Comparison of ENCODE assay signal across 8 cellular contexts in the genomic region with DNA sequence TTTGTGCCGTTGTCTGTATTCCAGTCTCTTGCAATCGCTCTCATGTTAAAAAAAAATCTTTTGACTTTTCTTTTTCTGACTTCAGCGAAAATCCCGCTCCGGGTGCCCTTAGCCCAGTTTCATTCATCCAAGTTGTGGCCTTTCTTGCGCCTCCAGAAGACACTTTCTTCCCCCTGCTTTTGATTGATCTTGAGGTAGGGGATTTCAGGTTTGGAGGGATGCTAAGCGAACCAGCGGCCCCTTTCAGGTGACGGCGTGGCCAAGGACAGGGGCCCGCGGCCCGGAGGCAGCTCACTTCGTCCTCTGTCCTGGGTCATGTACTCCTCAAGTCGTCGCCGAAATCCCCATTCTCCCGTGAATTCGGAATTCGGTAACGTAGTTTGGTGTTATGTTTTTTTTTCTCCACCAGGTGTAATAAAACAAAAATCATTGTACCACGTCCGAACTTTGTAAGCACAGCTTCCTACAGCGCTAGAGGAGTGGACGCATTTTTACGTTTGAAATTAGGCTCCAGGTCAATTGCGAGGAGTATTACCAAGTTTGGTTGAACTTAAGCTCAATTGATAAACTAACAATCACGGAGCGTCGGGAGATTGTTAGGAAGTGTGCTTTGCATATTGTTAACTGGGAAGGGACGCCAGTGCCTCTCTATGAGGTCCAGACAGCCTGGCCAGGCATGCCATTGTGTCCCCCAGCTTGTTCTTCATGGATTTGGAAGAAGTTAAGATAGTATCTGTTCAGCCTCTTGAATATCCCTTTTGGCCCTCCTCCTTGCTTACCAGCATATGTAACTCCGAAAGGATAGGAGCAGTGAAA. TPM values are rescaled to one million over a fixed set of nuclear protein-coding genes. Genes with fewer than 3 reads are reported as not detected.
A peak's percentile ranks its signal among the peaks of the same experiment; 100 is the strongest.
DNase-seq lines count a peak whose midpoint lies in the region; ATAC-seq and TF ChIP-seq lines count a peak whose summit lies in the region.

No MANE protein-coding gene starts in this region.

- H3K4me3 Mint-ChIP-seq in activated B cell treated with CpG ODN at 0.5 μM for 24 hours, result peak overlapping the region; percentile 92

- no peaks in the 10 kb centered on the region for H3K9me3 ChIP-seq in psoas muscle

- no peak for TF ChIP-seq CTCF in activated B cell treated with CpG ODN at 0.5 μM for 24 hours (IDR thresholded peaks at IDR 0.05)
- no peak for TF ChIP-seq CTCF in foreskin fibroblast (IDR thresholded peaks at IDR 0.05; ENCODE audit: low read depth, low read length)
- no peak for TF ChIP-seq CTCF in psoas muscle (IDR thresholded peaks at IDR 0.05)

- H3K27me3 ChIP-seq in psoas muscle (ENCODE audit: insufficient read depth in 3 of 3, low read length in 2 of 3), result no peaks in the 10 kb centered on the region

- 20 to 29% (median 25%) methylated on average over 32 of the region's 32 CpGs for WGBS in psoas muscle, 3 donors

- no peaks in the 10 kb centered on the region for H3K27me3 Mint-ChIP-seq in activated B cell treated with CpG ODN at 0.5 μM for 24 hours

- H3K4me3 ChIP-seq in foreskin fibroblast (ENCODE audit: low read depth in 1 of 2, low read length in 2 of 2), result peak overlapping the region; percentile 78 to 80
- peak overlapping the region; percentile 83 for H3K4me3 ChIP-seq in psoas muscle

- H3K4me1 ChIP-seq in psoas muscle, result peaks cover 51% of the 10 kb centered on the region

- H3K4me1 Mint-ChIP-seq in activated B cell treated with CpG ODN at 0.5 μM for 24 hours, result peaks cover 53% of the 10 kb centered on the region

- CTCF ChIA-PET in activated B cell treated with CpG ODN at 0.5 μM for 24 hours (lab: Charles Lee), result interaction anchor here (1.1 to 2.8 kb wide), 2 partner anchors 151 to 273 kb away, joined by 4 to 16 read pairs; no protein-coding TSS in a partner anchor

- POLR2A ChIA-PET in activated B cell treated with CpG ODN at 0.5 μM for 24 hours (lab: Charles Lee), result interaction anchor here (0.6 to 3.3 kb wide), 6 partner anchors 18 to 273 kb away, joined by 3 to 29 read pairs (median 4); no protein-coding TSS in a partner anchor

- H3K27ac ChIP-seq in psoas muscle, result peak overlapping the region; percentile 70

- H3K27ac Mint-ChIP-seq in activated B cell treated with CpG ODN at 0.5 μM for 24 hours, result peak overlapping the region; percentile 84

- H3K36me3 Mint-ChIP-seq in activated B cell treated with CpG ODN at 0.5 μM for 24 hours (ENCODE audit: low read depth), result peaks cover 23% of the 10 kb centered on the region

- no peaks in the 10 kb centered on the region for H3K9me3 Mint-ChIP-seq in activated B cell treated with CpG ODN at 0.5 μM for 24 hours

- ATAC-seq in activated B cell treated with CpG ODN at 0.5 μM for 24 hours (ENCODE audit: low read depth), result no peak
- no peak for ATAC-seq in psoas muscle
- ATAC-seq in GM19452 (IDR thresholded peaks at IDR 0.05; ENCODE audit: unreplicated experiment), result no peak

- intact Hi-C loops in activated B cell treated with CpG ODN at 0.5 μM for 24 hours (cut with micrococcal nuclease) (loop anchor here (1.0 to 10.0 kb wide), 5 partner anchors 8 to 1990 kb away; partner anchors contain the start of gene SETD4), psoas muscle (cut with DNase I) (loop anchor here (5.0 to 10.0 kb wide), 4 partner anchors 47 to 273 kb away; no protein-coding TSS in a partner anchor)

- peak; percentile 68 for DNase-seq in activated effector memory CD4-positive, alpha-beta T cell treated with anti-CD3 and anti-CD28 coated beads, Interleukin-2, amount 50 U/mL, for 16 hours
- no peak for DNase-seq in activated effector memory CD4-positive, alpha-beta T cell treated with Interleukin-2 at 50 U/mL for 16 hours
- DNase-seq in activated B cell treated with CpG ODN at 0.5 μM for 24 hours, result no peak
- DNase-seq in foreskin fibroblast, result no peak
- DNase-seq in psoas muscle, result no peak
- DNase-seq in NCI-H187 (lab: John Stamatoyannopoulos, UW), result no peak
- no peak for DNase-seq in NCI-H1694 treated with DMSO at 0.1 percent for 48 hours (lab: John Stamatoyannopoulos, UW)

- H3K36me3 ChIP-seq in psoas muscle (ENCODE audit: insufficient read depth in 1 of 2, low read depth in 1 of 2), result peaks cover 0 to 3% of the 10 kb centered on the region in 2 donors

RNA-seq across cellular contexts. Expression of gene MRPS6, which starts 1.1 kb away (rescaled TPM):
- total RNA-seq in activated B cell treated with CpG ODN at 0.5 μM for 24 hours (40.2 and 40.5 TPM in 2 replicates), psoas muscle (10 to 100 TPM; 38.8 to 92.9 (median 76.7) TPM)
- 100 to 1,000 TPM in 2 of 3 donors, 10 to 100 TPM in 1; 69.9 to 191 (median 116) TPM for polyA plus RNA-seq in psoas muscle

RNA-seq across cellular contexts. Expression of gene SLC5A3, which starts 1.1 kb away (rescaled TPM):
- 7.7 and 9.0 TPM in 2 replicates for total RNA-seq in activated B cell treated with CpG ODN at 0.5 μM for 24 hours
- 10 to 100 TPM in 1 of 4 donors, 1 to 10 TPM in 3; 2.6 to 12.8 (median 6.7) TPM for total RNA-seq in psoas muscle
- 10 to 100 TPM in 1 of 3 donors, 1 to 10 TPM in 1, under 1 TPM in 1; 0.70 to 17.2 (median 2.9) TPM for polyA plus RNA-seq in psoas muscle
